ENCODE assay signal across 25 cellular contexts in genomic region chr2:143823856-143824255, GRCh38.
"Had no signal": no experiment of that assay in that cellular context is flagged by ENCODE, and none has a peak within 500 bp of the region (broad histone marks: within the 10 kb centered on the region; RNA-seq: fewer than 3 reads in every experiment).

No MANE protein-coding gene starts in this region.

- H3K36me3 ChIP-seq: colonic mucosa, esophagus squamous epithelium, left ventricle myocardium inferior, neutrophil, ovary, right lobe of liver, thoracic aorta had no signal

- H3K27me3 ChIP-seq: colonic mucosa, esophagus squamous epithelium, neutrophil, ovary, right lobe of liver had no signal

- DNase-seq: activated B cell treated with CpG ODN at 0.5 μM for 24 hours; activated CD4-positive, alpha-beta T cell treated with anti-CD3 and anti-CD28 coated beads, Interleukin-2, amount 50 U/mL, for 1 hour; activated CD8-positive, alpha-beta memory T cell treated with anti-CD3 and anti-CD28 coated beads, Interleukin-2, amount 10 ng/mL, durations not matched to agents 7 days and 5 days; activated CD8-positive, alpha-beta T cell treated with anti-CD3 and anti-CD28 coated beads for 36 hours; activated naive CD4-positive, alpha-beta T cell; activated T-cell treated with anti-CD3 and anti-CD28 coated beads for 4 hours; activated T-cell treated with anti-CD3 and anti-CD28 coated beads, Interleukin-2, amount 50 U/mL, for 72 hours; cerebellar nuclear complex; colonic mucosa; effector CD8-positive, alpha-beta T cell; esophagus squamous epithelium; left ventricle myocardium inferior; mesendoderm; nephron progenitor cell; ovary; right lobe of liver; stimulated activated CD4-positive, alpha-beta T cell treated with anti-CD3 and anti-CD28 coated beads, Interleukin-4, amount 100 ng/mL, for 24 hours; T-helper 1 cell had no signal

- H3K4me3 ChIP-seq: colonic mucosa, esophagus squamous epithelium, left ventricle myocardium inferior, lung, ovary, right lobe of liver, skin epidermis, thoracic aorta had no signal

- H3K9me3 ChIP-seq: colonic mucosa, esophagus squamous epithelium, left ventricle myocardium inferior, neutrophil, ovary, right lobe of liver, thoracic aorta had no signal

- ATAC-seq: activated CD8-positive, alpha-beta memory T cell treated with anti-CD3 and anti-CD28 coated beads, Interleukin-2, amount 10 ng/mL, durations not matched to agents 7 days and 5 days; activated CD8-positive, alpha-beta T cell treated with anti-CD3 and anti-CD28 coated beads for 36 hours; activated naive CD4-positive, alpha-beta T cell treated with anti-CD3 and anti-CD28 coated beads, Interleukin-2, amount 50 U/mL, for 72 hours; activated T-cell treated with anti-CD3 and anti-CD28 coated beads, Interleukin-2, amount 50 U/mL, for 72 hours; right lobe of liver; stimulated activated effector memory CD8-positive, alpha-beta T cell treated with anti-CD3 and anti-CD28 coated beads, Interleukin-12 subunit alpha, Interleukin-12 subunit beta, amount 100 ng/mL, for 72 hours had no signal

- H3K27ac ChIP-seq: colonic mucosa, epithelial cell of prostate, esophagus squamous epithelium, left ventricle myocardium inferior, neutrophil, ovary, right lobe of liver, thoracic aorta had no signal

- H3K4me1 ChIP-seq: colonic mucosa, esophagus squamous epithelium, right lobe of liver had no signal
